8 cellular contexts compared by ENCODE assay signal in genomic region chr4:173420324-173420752, GRCh38. TPM values are rescaled to one million over a fixed set of nuclear protein-coding genes. Genes with fewer than 3 reads are reported as not detected.
DNase-seq lines count a peak whose midpoint lies in the region; ATAC-seq and TF ChIP-seq lines count a peak whose summit lies in the region.

No MANE protein-coding gene starts in this region.

- H3K9me2 ChIP-seq in GM23338 (ENCODE audit: insufficient read depth), result no peaks in the 10 kb centered on the region

- H3K4me1 Mint-ChIP-seq in GM23338, result no peaks in the 10 kb centered on the region
- H3K4me1 Mint-ChIP-seq in naive thymus-derived CD4-positive, alpha-beta T cell, result peaks cover 6 to 25% (median 6%) of the 10 kb centered on the region in 7 donors

- no peak overlapping the region for H3K4me2 ChIP-seq in GM23338

- H3K27ac ChIP-seq in GM23338 (ENCODE audit: low read depth) (no peak overlapping the region), colonic mucosa (no peak overlapping the region)
- no peak overlapping the region for H3K27ac ChIP-seq in naive thymus-derived CD4-positive, alpha-beta T cell (ENCODE audit: low read depth, low read length)

- no peaks in the 10 kb centered on the region for H4K20me1 ChIP-seq in GM23338 (replicated peaks; ENCODE audit: insufficient read depth)

- TF ChIP-seq CTCF in GM23338 (conservative IDR thresholded peaks at IDR 0.05; ENCODE audit: low read depth in 2 of 2) (peak; percentile 50 to 73), colonic mucosa (IDR thresholded peaks at IDR 0.05) (peak; percentile 44)

- no peak overlapping the region for H3K27ac Mint-ChIP-seq in GM23338
- peak overlapping the region in 4 of 9 donors; percentile 4 to 22 (median 8) for H3K27ac Mint-ChIP-seq in naive thymus-derived CD4-positive, alpha-beta T cell

- H3K79me2 ChIP-seq in GM23338 (replicated peaks; ENCODE audit: insufficient read depth), result no peaks in the 10 kb centered on the region

- intact Hi-C loops in colonic mucosa (cut with DNase I), result loop anchor here (5.0 to 10.0 kb wide), 2 partner anchors 72 to 334 kb away; no protein-coding TSS in a partner anchor
- intact Hi-C loops in naive thymus-derived CD4-positive, alpha-beta T cell (cut with micrococcal nuclease), result loop anchor here (1.0 to 2.0 kb wide), 4 partner anchors 74 to 899 kb away; no protein-coding TSS in a partner anchor

- no peak overlapping the region for H3K4me3 ChIP-seq in GM23338
- H3K4me3 ChIP-seq in colonic mucosa, result no peak overlapping the region
- no peak overlapping the region for H3K4me3 ChIP-seq in naive thymus-derived CD4-positive, alpha-beta T cell (ENCODE audit: low read length)

- H3F3A ChIP-seq in GM23338 (replicated peaks; ENCODE audit: low read depth), result no peaks in the 10 kb centered on the region; the same call in 1 of the 2 replicates

- CTCF ChIA-PET in naive thymus-derived CD4-positive, alpha-beta T cell (lab: Charles Lee), result interaction anchor here (0.6 to 3.1 kb wide), 23 partner anchors 9 to 863 kb away, joined by 3 to 25 read pairs (median 4); partner anchors contain the start of genes CEP44 and FBXO8

- H2AFZ ChIP-seq in GM23338, result no peak overlapping the region

- H3K36me3 Mint-ChIP-seq in GM23338 (ENCODE audit: low read depth), result no peaks in the 10 kb centered on the region
- peaks cover 0 to 4% (median 0%) of the 10 kb centered on the region in 5 donors for H3K36me3 Mint-ChIP-seq in naive thymus-derived CD4-positive, alpha-beta T cell

- H3K4me1 ChIP-seq in GM23338 (ENCODE audit: insufficient read depth) (no peaks in the 10 kb centered on the region), colonic mucosa (no peaks in the 10 kb centered on the region)
- H3K4me1 ChIP-seq in naive thymus-derived CD4-positive, alpha-beta T cell (ENCODE audit: control insufficient read depth in 2 of 2, insufficient read depth in 2 of 2, low read length in 2 of 2), result peaks cover 2 to 5% of the 10 kb centered on the region in 2 donors

- H3K27me3 ChIP-seq in GM23338 (ENCODE audit: insufficient read depth), result no peaks in the 10 kb centered on the region
- no peaks in the 10 kb centered on the region for H3K27me3 ChIP-seq in colonic mucosa
- no peaks in the 10 kb centered on the region for H3K27me3 ChIP-seq in naive thymus-derived CD4-positive, alpha-beta T cell (ENCODE audit: control insufficient read depth in 2 of 2, insufficient read depth in 2 of 2, low read length in 2 of 2)

- POLR2A ChIA-PET in naive thymus-derived CD4-positive, alpha-beta T cell (lab: Charles Lee), result interaction anchor here (0.7 to 1.5 kb wide), 3 partner anchors 74 to 128 kb away, joined by 3 read pairs; partner anchors contain the start of gene HMGB2

- H3K36me3 ChIP-seq in GM23338 (ENCODE audit: insufficient read depth) (no peaks in the 10 kb centered on the region), colonic mucosa (no peaks in the 10 kb centered on the region)
- no peaks in the 10 kb centered on the region for H3K36me3 ChIP-seq in naive thymus-derived CD4-positive, alpha-beta T cell (ENCODE audit: control insufficient read depth in 2 of 3, insufficient read depth in 3 of 3, low read length in 3 of 3)

- H3K9me3 ChIP-seq in colonic mucosa, result no peaks in the 10 kb centered on the region
- H3K9me3 ChIP-seq in naive thymus-derived CD4-positive, alpha-beta T cell (ENCODE audit: control insufficient read depth in 2 of 3, low read length in 3 of 3), result no peaks in the 10 kb centered on the region

- H3K27me3 Mint-ChIP-seq in GM23338 (ENCODE audit: insufficient read depth, low read depth, poor library complexity), result peaks cover 7% of the 10 kb centered on the region
- H3K27me3 Mint-ChIP-seq in naive thymus-derived CD4-positive, alpha-beta T cell, result peaks cover 0 to 6% (median 0%) of the 10 kb centered on the region in 5 donors

- no peaks in the 10 kb centered on the region; the same call in 2 of the 3 replicates for H3K9me3 Mint-ChIP-seq in GM23338
- peaks cover 0 to 2% (median 0%) of the 10 kb centered on the region in 11 donors for H3K9me3 Mint-ChIP-seq in naive thymus-derived CD4-positive, alpha-beta T cell

- H3K9ac ChIP-seq in colonic mucosa (ENCODE audit: low read depth in 2 of 2, low read length in 2 of 2), result no peak overlapping the region

- no peak for ATAC-seq in GM23338
- ATAC-seq in naive thymus-derived CD4-positive, alpha-beta T cell, result peak; percentile 37
- ATAC-seq in stimulated activated naive CD8-positive, alpha-beta T cell treated with anti-CD3 and anti-CD28 coated beads, Interleukin-15, Interleukin-2, amounts not matched to agents 100 U/mL and 50 U/mL, for 24 hours, result no peak

- DNase-seq in DMS53 (lab: John Stamatoyannopoulos, UW) (peak; percentile 45), GM23338 (ENCODE audit: low spot score) (peak; percentile 52), NCI-H69 (lab: John Stamatoyannopoulos, UW) (peak; percentile 40), colonic mucosa (no peak), DMS114 treated with DMSO at 0.1 percent for 48 hours (lab: John Stamatoyannopoulos, UW; ENCODE audit: unreplicated experiment) (no peak)
- peak in 5 of 9 donors; percentile 10 to 40 (median 28) for DNase-seq in naive thymus-derived CD4-positive, alpha-beta T cell
- DNase-seq in activated naive CD4-positive, alpha-beta T cell (lab: John Stamatoyannopoulos, UW), result no peak
- DNase-seq in stimulated activated naive CD8-positive, alpha-beta T cell treated with anti-CD3 and anti-CD28 coated beads, Interleukin-15, Interleukin-2, amounts not matched to agents 100 U/mL and 50 U/mL, for 24 hours, result no peak

- H3K4me3 Mint-ChIP-seq in GM23338, result no peak overlapping the region
- H3K4me3 Mint-ChIP-seq in naive thymus-derived CD4-positive, alpha-beta T cell, result peak overlapping the region in 1 of 10 donors; percentile 21

TF ChIP-seq in GM23338, 12 proteins besides CTCF, POLR2A, EP300 and RAD21 (continues in another document):
- TF ChIP-seq EZH2phosphoT487 (IDR thresholded peaks at IDR 0.05; ENCODE audit: unreplicated experiment), result no peak
- TF ChIP-seq STAT1 (IDR thresholded peaks at IDR 0.05; ENCODE audit: unreplicated experiment), result no peak
- TF ChIP-seq NANOG (IDR thresholded peaks at IDR 0.05; ENCODE audit: borderline replicate concordance), result no peak
- TF ChIP-seq, protein P1, sequence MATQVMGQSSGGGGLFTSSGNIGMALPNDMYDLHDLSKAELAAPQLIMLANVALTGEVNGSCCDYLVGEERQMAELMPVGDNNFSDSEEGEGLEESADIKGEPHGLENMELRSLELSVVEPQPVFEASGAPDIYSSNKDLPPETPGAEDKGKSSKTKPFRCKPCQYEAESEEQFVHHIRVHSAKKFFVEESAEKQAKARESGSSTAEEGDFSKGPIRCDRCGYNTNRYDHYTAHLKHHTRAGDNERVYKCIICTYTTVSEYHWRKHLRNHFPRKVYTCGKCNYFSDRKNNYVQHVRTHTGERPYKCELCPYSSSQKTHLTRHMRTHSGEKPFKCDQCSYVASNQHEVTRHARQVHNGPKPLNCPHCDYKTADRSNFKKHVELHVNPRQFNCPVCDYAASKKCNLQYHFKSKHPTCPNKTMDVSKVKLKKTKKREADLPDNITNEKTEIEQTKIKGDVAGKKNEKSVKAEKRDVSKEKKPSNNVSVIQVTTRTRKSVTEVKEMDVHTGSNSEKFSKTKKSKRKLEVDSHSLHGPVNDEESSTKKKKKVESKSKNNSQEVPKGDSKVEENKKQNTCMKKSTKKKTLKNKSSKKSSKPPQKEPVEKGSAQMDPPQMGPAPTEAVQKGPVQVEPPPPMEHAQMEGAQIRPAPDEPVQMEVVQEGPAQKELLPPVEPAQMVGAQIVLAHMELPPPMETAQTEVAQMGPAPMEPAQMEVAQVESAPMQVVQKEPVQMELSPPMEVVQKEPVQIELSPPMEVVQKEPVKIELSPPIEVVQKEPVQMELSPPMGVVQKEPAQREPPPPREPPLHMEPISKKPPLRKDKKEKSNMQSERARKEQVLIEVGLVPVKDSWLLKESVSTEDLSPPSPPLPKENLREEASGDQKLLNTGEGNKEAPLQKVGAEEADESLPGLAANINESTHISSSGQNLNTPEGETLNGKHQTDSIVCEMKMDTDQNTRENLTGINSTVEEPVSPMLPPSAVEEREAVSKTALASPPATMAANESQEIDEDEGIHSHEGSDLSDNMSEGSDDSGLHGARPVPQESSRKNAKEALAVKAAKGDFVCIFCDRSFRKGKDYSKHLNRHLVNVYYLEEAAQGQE (IDR thresholded peaks at IDR 0.05; ENCODE audit: unreplicated experiment), result no peak
- no peak for TF ChIP-seq ZNF331 (CRISPR knock-in tag; IDR thresholded peaks at IDR 0.05; ENCODE audit: low read depth)

RNA-seq across cellular contexts. Expression of gene SCRG1, which starts 21.4 kb away (rescaled TPM):
- not detected in 2 replicates for total RNA-seq in GM23338 (2014; rRNA removed; shearing (Covaris generic))
- 0.30 and 0.45 TPM in 2 replicates for polyA plus RNA-seq in GM23338 (2016; fragmentation: Nextera tagmentation; extraction: Ambion mirVana)
- under 1 TPM in 1 of 2 donors, not detected in 1; 0.80 TPM for total RNA-seq in colonic mucosa
- not detected for total RNA-seq in naive thymus-derived CD4-positive, alpha-beta T cell
- polyA plus RNA-seq in naive thymus-derived CD4-positive, alpha-beta T cell, result not detected

RNA-seq across cellular contexts. Expression of gene SAP30, which starts 49.6 kb away (rescaled TPM):
- 16.5 and 18.1 TPM in 2 replicates for total RNA-seq in GM23338 (2014; rRNA removed; shearing (Covaris generic))
- polyA plus RNA-seq in GM23338 (2016; fragmentation: Nextera tagmentation; extraction: Ambion mirVana), result 9.3 and 24.8 TPM in 2 replicates
- total RNA-seq in colonic mucosa, result 10 to 100 TPM; 18.8 to 20.0 TPM
- 10 to 100 TPM in 1 of 5 experiments, 1 to 10 TPM in 3, under 1 TPM in 1; 0.48 to 27.4 (median 1.1) TPM for total RNA-seq in naive thymus-derived CD4-positive, alpha-beta T cell
- polyA plus RNA-seq in naive thymus-derived CD4-positive, alpha-beta T cell, result 1 to 10 TPM in 1 of 2 donors, under 1 TPM in 1; 0.89 to 2.6 TPM

Comparison
In these comparisons a context has a peak if more than half of its experiments do, and no peak if none do; other contexts are left out.
1. DNase-seq: peak in DMS53 (single experiment), GM23338 (single experiment), NCI-H69 (single experiment) and naive thymus-derived CD4-positive, alpha-beta T cell (5 of 9); none in colonic mucosa (single experiment), activated naive CD4-positive, alpha-beta T cell (0 of 4), DMS114 treated with DMSO at 0.1 percent for 48 hours (single experiment) and stimulated activated naive CD8-positive, alpha-beta T cell treated with anti-CD3 and anti-CD28 coated beads, Interleukin-15, Interleukin-2, amounts not matched to agents 100 U/mL and 50 U/mL, for 24 hours (single experiment).